ENCODE assay signal across 9 cellular contexts in genomic region chr7:55517191-55517633, GRCh38. TPM values are rescaled to one million over a fixed set of nuclear protein-coding genes. Genes with fewer than 3 reads are reported as not detected.
A peak's percentile ranks its signal among the peaks of the same experiment; 100 is the strongest.
DNase-seq lines count a peak whose midpoint lies in the region; ATAC-seq and TF ChIP-seq lines count a peak whose summit lies in the region.
"Had no signal": no experiment of that assay in that cellular context is flagged by ENCODE, and none has a peak within 500 bp of the region (broad histone marks: within the 10 kb centered on the region; RNA-seq: fewer than 3 reads in every experiment).

No MANE protein-coding gene starts in this region.

- 85 to 89% methylated on average over 11 of the region's 12 CpGs for WGBS in thyroid gland, 2 donors

- H3K4me1 ChIP-seq in thyroid gland: no peaks in the 10 kb centered on the region

- H3K36me3 ChIP-seq in thyroid gland: peaks cover 10% of the 10 kb centered on the region in 2 donors

- peak; percentile 48 for DNase-seq in GM10266 (ENCODE audit: extremely low spot score)
- peak; percentile 45 for DNase-seq in activated T-helper 9 cell treated with anti-CD3 and anti-CD28 coated beads, Interleukin-2, amount 50 U/mL, for 16 hours (ENCODE audit: low read depth)
- no peak for DNase-seq in ACHN
- DNase-seq in thyroid gland: no peak
- no peak for DNase-seq in cortex of kidney (lab: John Stamatoyannopoulos, UW)
- no peak for DNase-seq in 8988T

- H3K9me3 ChIP-seq in thyroid gland: no peaks in the 10 kb centered on the region

- in situ Hi-C loops in ACHN (cut with HindIII; ENCODE audit: low pct_ligation_motif_present, low pct_unique_long_range_greater_than_20kb, low sequenced_read_pairs): no loop called here

- intact Hi-C loops in thyroid gland (cut with DNase I): no loop called here

- no peaks in the 10 kb centered on the region for H3K27me3 ChIP-seq in thyroid gland

- TF ChIP-seq POLR2A in thyroid gland (IDR thresholded peaks at IDR 0.05): no peak

- ATAC-seq in GM19467 (IDR thresholded peaks at IDR 0.05; ENCODE audit: unreplicated experiment) (peak; percentile 52), HG03139 (IDR thresholded peaks at IDR 0.05; ENCODE audit: unreplicated experiment) (peak; percentile 46)

- no peak for TF ChIP-seq CTCF in GM10266 (IDR thresholded peaks at IDR 0.05; ENCODE audit: control insufficient read depth, insufficient read depth, low read depth, missing control alignments)
- TF ChIP-seq CTCF in thyroid gland (IDR thresholded peaks at IDR 0.05): no peak

- H3K4me3 ChIP-seq in thyroid gland (replicated peaks in 1 of 3): no peak overlapping the region
- H3K4me3 ChIP-seq: skin epidermis had no signal

- H3K27ac ChIP-seq in thyroid gland: no peak overlapping the region

RNA-seq across cellular contexts. Expression of gene VOPP1, which starts 55.1 kb away (rescaled TPM):
- 10 to 100 TPM; 42.6 to 58.0 (median 46.2) TPM for total RNA-seq in thyroid gland

Comparison
In these comparisons a context has a peak if more than half of its experiments do, and no peak if none do; other contexts are left out.
1. DNase-seq: peak in GM10266 (single experiment) and activated T-helper 9 cell treated with anti-CD3 and anti-CD28 coated beads, Interleukin-2, amount 50 U/mL, for 16 hours (single experiment); none in ACHN (single experiment), thyroid gland (0 of 2), cortex of kidney (single experiment) and 8988T (single experiment).